12 cellular contexts compared by ENCODE assay signal in genomic region chr1:14516974-14517812, GRCh38.
DNase-seq lines count a peak whose midpoint lies in the region; ATAC-seq, FAIRE-seq and TF ChIP-seq lines count a peak whose summit lies in the region.
"Had no signal": no experiment of that assay in that cellular context is flagged by ENCODE, and none has a peak within 500 bp of the region (broad histone marks: within the 10 kb centered on the region; RNA-seq: fewer than 3 reads in every experiment).

No MANE protein-coding gene starts in this region.

- DNase-seq in H54 (ENCODE audit: insufficient read length, low spot score), result peak; percentile 15
- DNase-seq in breast epithelium (ENCODE audit: low spot score in 2 of 2), result no peak
- no peak for DNase-seq in left lung
- no peak for DNase-seq in iPS-NIHi7 (ENCODE audit: extremely low spot score)
- no peak for DNase-seq in NCI-H226
- no peak for DNase-seq in NCI-H128 (lab: John Stamatoyannopoulos, UW; ENCODE audit: unreplicated experiment)
- DNase-seq: CD8-positive, alpha-beta T cell; cortex of kidney; NCI-H446; nephron progenitor cell had no signal

- TF ChIP-seq POLR2A in H54 (IDR thresholded peaks at IDR 0.05; ENCODE audit: low read depth, low read length) (no peak), breast epithelium (IDR thresholded peaks at IDR 0.05) (no peak)

- peak; percentile 67 for FAIRE-seq in H54 (lab: Jason Lieb, UNC)

- ATAC-seq in left lung (peak; percentile 56), GM19463 (IDR thresholded peaks at IDR 0.05; ENCODE audit: unreplicated experiment) (no peak)
- ATAC-seq: CD8-positive, alpha-beta T cell had no signal

- intact Hi-C loops in breast epithelium (cut with DNase I; ENCODE audit: low total_unique reads) (no loop called here), left lung (cut with DNase I) (no loop called here)

- H3K4me1 ChIP-seq in ACC112 (ENCODE audit: control insufficient read depth, insufficient read depth, low read length, unreplicated experiment) (peaks cover 45% of the 10 kb centered on the region), breast epithelium (no peaks in the 10 kb centered on the region), left lung (no peaks in the 10 kb centered on the region)

- peak overlapping the region; percentile 92 for H3K27ac ChIP-seq in ACC112 (ENCODE audit: low read depth, low read length)
- H3K27ac ChIP-seq in breast epithelium, result peak overlapping the region; percentile 64 to 75
- no peak overlapping the region for H3K27ac ChIP-seq in left lung

- no peak for TF ChIP-seq CTCF in breast epithelium (IDR thresholded peaks at IDR 0.05)
- TF ChIP-seq CTCF in left lung (IDR thresholded peaks at IDR 0.05), result no peak

- H3K4me3 ChIP-seq in ACC112 (ENCODE audit: low read depth, low read length) (no peak overlapping the region), breast epithelium (no peak overlapping the region), left lung (no peak overlapping the region)

- no peak overlapping the region for H2AFZ ChIP-seq in ACC112 (ENCODE audit: low read length, unreplicated experiment)

- H3K36me3 ChIP-seq in ACC112 (ENCODE audit: insufficient read depth, low read length) (no peaks in the 10 kb centered on the region), breast epithelium (no peaks in the 10 kb centered on the region), left lung (no peaks in the 10 kb centered on the region)

- no peaks in the 10 kb centered on the region for H3K27me3 ChIP-seq in ACC112 (ENCODE audit: insufficient read depth, low read length)
- no peaks in the 10 kb centered on the region for H3K27me3 ChIP-seq in breast epithelium
- H3K27me3 ChIP-seq in left lung, result no peaks in the 10 kb centered on the region

- H3K79me2 ChIP-seq in ACC112 (ENCODE audit: control insufficient read depth, insufficient read depth, low read length, unreplicated experiment), result no peaks in the 10 kb centered on the region

- no peaks in the 10 kb centered on the region for H3K9me3 ChIP-seq in breast epithelium
- H3K9me3 ChIP-seq in left lung, result no peaks in the 10 kb centered on the region

Comparison
In these comparisons a context has a peak if more than half of its experiments do, and no peak if none do; other contexts are left out.
1. H3K27ac ChIP-seq: peak in ACC112 (single experiment) and breast epithelium (2 of 2); none in left lung (0 of 2).